ENCODE assay signal across 8 cellular contexts in genomic region chr12:62468394-62468793, GRCh38. TPM values are rescaled to one million over a fixed set of nuclear protein-coding genes. Genes with fewer than 3 reads are reported as not detected.
A peak's percentile ranks its signal among the peaks of the same experiment; 100 is the strongest.
DNase-seq lines count a peak whose midpoint lies in the region; ATAC-seq and TF ChIP-seq lines count a peak whose summit lies in the region.

No MANE protein-coding gene starts in this region.

- intact Hi-C loops in stomach (cut with DNase I; ENCODE audit: low total_unique reads), result no loop called here

- no peak for TF ChIP-seq POLR2A in stomach (IDR thresholded peaks at IDR 0.05)

- TF ChIP-seq CTCF in SU-DHL-6 (IDR thresholded peaks at IDR 0.05; ENCODE audit: insufficient read depth, low read length, poor library complexity, severe bottlenecking) (no peak), stomach (IDR thresholded peaks at IDR 0.05) (no peak)

- WGBS in stomach, 5 donors, result 52 to 71% (median 57%) methylated on average over 2 of the region's 2 CpGs

- peaks cover 4% of the 10 kb centered on the region in 2 donors for H3K9me3 Mint-ChIP-seq in activated T-cell treated with anti-CD3 and anti-CD28 coated beads, Interleukin-2, amount 50 U/mL, for 72 hours

- ATAC-seq in activated T-cell treated with anti-CD3 and anti-CD28 coated beads, Interleukin-2, amount 50 U/mL, for 72 hours (replicated peaks in 1 of 2), result no peak
- ATAC-seq in HG03025 (IDR thresholded peaks at IDR 0.05; ENCODE audit: low FRiP score, unreplicated experiment) (no peak), HG03521 (IDR thresholded peaks at IDR 0.05; ENCODE audit: unreplicated experiment) (no peak)

- H3K4me1 ChIP-seq in stomach, result peaks cover 12 to 61% (median 30%) of the 10 kb centered on the region in 4 donors

- H3K36me3 ChIP-seq in SU-DHL-6 (ENCODE audit: low read length) (peaks cover 7% of the 10 kb centered on the region; the same call in 1 of the 2 replicates), stomach (peaks cover 0 to 11% (median 3%) of the 10 kb centered on the region in 4 donors)

- H3K27ac ChIP-seq in SU-DHL-6 (ENCODE audit: low read depth, low read length) (no peak overlapping the region), stomach (no peak overlapping the region)

- peak overlapping the region; percentile 90; the same call in 1 of the 2 replicates for H3K9ac ChIP-seq in SU-DHL-6 (ENCODE audit: low read length)

- H3K4me1 Mint-ChIP-seq in activated T-cell treated with anti-CD3 and anti-CD28 coated beads, Interleukin-2, amount 50 U/mL, for 72 hours (ENCODE audit: low read depth), result peaks cover 23% of the 10 kb centered on the region

- no peak for DNase-seq in activated T-cell treated with anti-CD3 and anti-CD28 coated beads, Interleukin-2, amount 50 U/mL, for 72 hours
- DNase-seq in activated T-cell treated with anti-CD3 and anti-CD28 coated beads, Interleukin-2, amount 50 U/mL, for 1 hour, result no peak
- DNase-seq in fibroblast of peridontal ligament (ENCODE audit: extremely low read depth) (peak; percentile 30), stomach (no peak), dedifferentiated amniotic fluid mesenchymal stem cell (ENCODE audit: extremely low spot score) (no peak)

- H3F3A ChIP-seq in SU-DHL-6 (ENCODE audit: insufficient read depth), result peaks cover 10% of the 10 kb centered on the region

- H3K27me3 Mint-ChIP-seq in activated T-cell treated with anti-CD3 and anti-CD28 coated beads, Interleukin-2, amount 50 U/mL, for 72 hours (ENCODE audit: low read depth), result no peaks in the 10 kb centered on the region

- H3K4me3 ChIP-seq in SU-DHL-6 (ENCODE audit: insufficient read depth, low read length, poor library complexity, severe bottlenecking) (peak overlapping the region; percentile 88), stomach (peak overlapping the region in 3 of 4 donors; percentile 84 to 90 (median 84))

- H3K4me2 ChIP-seq in SU-DHL-6 (ENCODE audit: low read depth, low read length, poor library complexity, severe bottlenecking), result peak overlapping the region; percentile 96

- H3K27ac Mint-ChIP-seq in activated T-cell treated with anti-CD3 and anti-CD28 coated beads, Interleukin-2, amount 50 U/mL, for 72 hours, result no peak overlapping the region

- no peak for TF ChIP-seq EP300 in stomach (IDR thresholded peaks at IDR 0.05)

- peaks cover 5 to 6% of the 10 kb centered on the region in 2 donors for H3K36me3 Mint-ChIP-seq in activated T-cell treated with anti-CD3 and anti-CD28 coated beads, Interleukin-2, amount 50 U/mL, for 72 hours (ENCODE audit: insufficient read depth in 2 of 2)

- H3K27me3 ChIP-seq in SU-DHL-6 (ENCODE audit: low read length), result no peaks in the 10 kb centered on the region
- H3K27me3 ChIP-seq in stomach, result no peaks in the 10 kb centered on the region

- H3K9me2 ChIP-seq in SU-DHL-6 (replicated peaks; ENCODE audit: insufficient read depth, low read length), result no peaks in the 10 kb centered on the region

- H3K79me2 ChIP-seq in SU-DHL-6 (ENCODE audit: insufficient read depth, low read length), result peaks cover 66% of the 10 kb centered on the region

- no peak overlapping the region for H2AFZ ChIP-seq in SU-DHL-6 (ENCODE audit: low read depth, low read length, severe bottlenecking)

- H4K20me1 ChIP-seq in SU-DHL-6 (ENCODE audit: low read depth, low read length), result no peaks in the 10 kb centered on the region

- peak overlapping the region; percentile 46 to 96 for H3K4me3 Mint-ChIP-seq in activated T-cell treated with anti-CD3 and anti-CD28 coated beads, Interleukin-2, amount 50 U/mL, for 72 hours

- H3K9me3 ChIP-seq in SU-DHL-6 (ENCODE audit: insufficient read depth, low read length) (0 out of 2 replicates have a peak, but pooled peaks cover 6% of the 10 kb centered on the region), stomach (peaks cover 0 to 5% (median 2%) of the 10 kb centered on the region in 4 donors)

RNA-seq across cellular contexts. Expression of gene MON2, which starts 1.8 kb away (rescaled TPM):
- total RNA-seq in activated T-cell treated with anti-CD3 and anti-CD28 coated beads, Interleukin-2, amount 50 U/mL, for 72 hours, result 10 to 100 TPM; 36.0 to 41.6 TPM
- 100 to 1,000 TPM in 3 of 5 donors, 10 to 100 TPM in 2; 20.4 to 191 (median 144) TPM for total RNA-seq in stomach
- polyA plus RNA-seq in stomach, result 1 to 10 TPM; 3.1 to 9.4 (median 3.2) TPM
